In genomic region chr9:110116543-110116885, GRCh38 we compare ENCODE assay signal across 12 cellular contexts.
DNase-seq lines count a peak whose midpoint lies in the region; ATAC-seq and TF ChIP-seq lines count a peak whose summit lies in the region.
"Had no signal": no experiment of that assay in that cellular context is flagged by ENCODE, and none has a peak within 500 bp of the region (broad histone marks: within the 10 kb centered on the region; RNA-seq: fewer than 3 reads in every experiment).

No MANE protein-coding gene starts in this region.

- TF ChIP-seq POLR2A in gastrocnemius medialis (IDR thresholded peaks at IDR 0.05) (no peak), body of pancreas (IDR thresholded peaks at IDR 0.05) (no peak), GM18505 (IDR thresholded peaks at IDR 0.05; ENCODE audit: borderline replicate concordance, extremely low read depth, insufficient read depth, insufficient read length) (no peak)

- 67 to 68% methylated on average over 3 of the region's 3 CpGs for WGBS in body of pancreas, 2 donors

- H3K4me1 ChIP-seq in foreskin keratinocyte (peaks cover 24% of the 10 kb centered on the region), gastrocnemius medialis (peaks cover 32 to 36% of the 10 kb centered on the region in 2 donors), body of pancreas (no peaks in the 10 kb centered on the region)
- H3K4me1 ChIP-seq: colonic mucosa had no signal

- intact Hi-C loops in gastrocnemius medialis (cut with DNase I; ENCODE audit: low total_unique reads) (no loop called here), body of pancreas (cut with DNase I) (no loop called here)

- no peak overlapping the region for H3K4me3 ChIP-seq in gastrocnemius medialis
- no peak overlapping the region for H3K4me3 ChIP-seq in body of pancreas
- H3K4me3 ChIP-seq: colonic mucosa had no signal

- no peaks in the 10 kb centered on the region for H3K9me3 ChIP-seq in gastrocnemius medialis
- no peaks in the 10 kb centered on the region for H3K9me3 ChIP-seq in body of pancreas
- H3K9me3 ChIP-seq: colonic mucosa had no signal

- in situ Hi-C loops in gastrocnemius medialis (cut with MboI; ENCODE audit: low sequenced_read_pairs in 4 of 4) = no loop called here

- H3K36me3 ChIP-seq in gastrocnemius medialis (no peaks in the 10 kb centered on the region), body of pancreas (replicated peaks in 1 of 2; ENCODE audit: insufficient read depth in 1 of 2, low read depth in 2 of 2) (no peaks in the 10 kb centered on the region)
- H3K36me3 ChIP-seq: colonic mucosa had no signal

- peak; percentile 89 for DNase-seq in GM04504 (ENCODE audit: low read depth)
- peak; percentile 80 to 90 for DNase-seq in foreskin keratinocyte
- DNase-seq in gastrocnemius medialis = peak; percentile 20 to 26
- no peak for DNase-seq in body of pancreas
- no peak for DNase-seq in activated CD8-positive, alpha-beta memory T cell treated with anti-CD3 and anti-CD28 coated beads for 24 hours
- no peak for DNase-seq in NCI-H2029 treated with DMSO at 0.1 percent for 48 hours (lab: John Stamatoyannopoulos, UW)
- DNase-seq: colonic mucosa; DND-41; right cardiac atrium; stimulated activated CD8-positive, alpha-beta memory T cell treated with anti-CD3 and anti-CD28 coated beads, Interleukin-4, amount 100 ng/mL, for 48 hours had no signal

- H3K27me3 ChIP-seq in foreskin keratinocyte (no peaks in the 10 kb centered on the region), gastrocnemius medialis (no peaks in the 10 kb centered on the region), body of pancreas (no peaks in the 10 kb centered on the region)
- H3K27me3 ChIP-seq: colonic mucosa had no signal

- no peak for TF ChIP-seq CTCF in foreskin keratinocyte (conservative IDR thresholded peaks at IDR 0.05)
- no peak for TF ChIP-seq CTCF in gastrocnemius medialis (IDR thresholded peaks at IDR 0.05 in 4 of 5, conservative IDR thresholded peaks at IDR 0.05 in 1 of 5)
- TF ChIP-seq CTCF in body of pancreas (IDR thresholded peaks at IDR 0.05) = no peak

- H3K27ac ChIP-seq in foreskin keratinocyte (peak overlapping the region; percentile 32), gastrocnemius medialis (peak overlapping the region in 3 of 4 donors; percentile 17 to 72 (median 35)), body of pancreas (no peak overlapping the region)
- H3K27ac ChIP-seq: colonic mucosa had no signal

- ATAC-seq in foreskin keratinocyte (peak; percentile 63), gastrocnemius medialis (peak; percentile 93 to 96), body of pancreas (no peak), GM18505 (IDR thresholded peaks at IDR 0.05; ENCODE audit: unreplicated experiment) (no peak)

TF ChIP-seq in PFSK-1, 5 proteins besides CTCF, POLR2A, EP300 and RAD21:
- TF ChIP-seq SIN3A (IDR thresholded peaks at IDR 0.05; ENCODE audit: borderline replicate concordance, insufficient read depth, low read length) (peak; percentile 36; the same call in 1 of the 2 replicates), POLR2AphosphoS5 (IDR thresholded peaks at IDR 0.05; ENCODE audit: low read depth, low read length) (no peak)

Comparison
In these comparisons a context has a peak if more than half of its experiments do, and no peak if none do; other contexts are left out.
1. DNase-seq: peak in GM04504 (single experiment), foreskin keratinocyte (2 of 2) and gastrocnemius medialis (2 of 2); none in body of pancreas (0 of 4), activated CD8-positive, alpha-beta memory T cell treated with anti-CD3 and anti-CD28 coated beads for 24 hours (single experiment) and NCI-H2029 treated with DMSO at 0.1 percent for 48 hours (single experiment).
2. ATAC-seq: peak in foreskin keratinocyte (single experiment) and gastrocnemius medialis (2 of 2); none in body of pancreas (single experiment) and GM18505 (single experiment).
3. H3K27ac ChIP-seq: peak in foreskin keratinocyte (single experiment) and gastrocnemius medialis (3 of 4); none in body of pancreas (0 of 4).